8 cellular contexts compared by ENCODE assay signal in the genomic region with DNA sequence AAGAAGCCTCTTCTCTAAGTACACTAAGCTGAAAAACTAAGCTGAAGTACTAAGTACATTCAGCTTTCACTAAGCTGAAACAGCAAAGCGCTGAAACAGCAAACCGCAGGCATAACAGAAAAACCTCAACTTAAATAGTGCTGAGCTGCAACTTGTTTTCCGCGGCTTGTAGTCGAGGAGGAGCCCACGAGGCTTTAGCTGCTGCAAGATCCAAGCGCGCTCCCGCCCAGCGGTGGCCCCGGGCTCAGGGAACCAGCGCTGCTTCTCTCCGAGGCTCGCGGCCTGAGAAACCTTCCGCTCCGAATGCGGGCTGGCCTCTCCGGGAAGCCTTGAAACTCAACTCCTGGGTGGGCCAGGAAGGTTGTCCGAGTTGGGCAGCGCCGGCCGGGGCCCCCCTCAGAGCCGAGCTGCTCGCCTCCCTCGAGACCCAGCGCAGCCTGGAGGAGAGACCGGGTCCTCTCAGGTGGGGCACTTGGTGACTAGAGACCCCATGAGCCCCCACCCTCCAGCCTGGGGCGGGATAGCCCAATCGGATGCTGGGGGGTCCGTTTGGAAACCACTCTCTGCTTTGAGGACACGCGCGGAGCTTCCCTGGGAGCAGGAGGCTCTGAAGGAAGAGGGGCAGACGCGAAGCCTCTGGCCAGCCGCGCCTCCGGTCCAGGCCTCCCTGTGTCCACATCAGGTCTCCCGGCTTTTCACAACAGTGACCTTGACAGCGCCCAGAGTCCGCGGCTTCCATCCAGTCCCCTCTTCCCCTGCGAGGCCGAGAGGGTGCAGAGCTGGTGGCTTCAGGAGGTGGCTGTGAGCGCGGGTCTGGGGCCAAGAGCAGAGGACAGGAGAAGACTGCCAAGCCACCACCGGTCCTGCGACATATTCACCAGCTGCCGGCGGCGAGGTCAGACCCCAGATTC. TPM values are rescaled to one million over a fixed set of nuclear protein-coding genes. Genes with fewer than 3 reads are reported as not detected.
A peak's percentile ranks its signal among the peaks of the same experiment; 100 is the strongest.
DNase-seq lines count a peak whose midpoint lies in the region; ATAC-seq and TF ChIP-seq lines count a peak whose summit lies in the region.

No MANE protein-coding gene starts in this region.

- H3K9me3 Mint-ChIP-seq in activated T-cell treated with anti-CD3 and anti-CD28 coated beads, Interleukin-2, amount 50 U/mL, for 24 hours, result no peaks in the 10 kb centered on the region

- H3K4me3 Mint-ChIP-seq in activated T-cell treated with anti-CD3 and anti-CD28 coated beads, Interleukin-2, amount 50 U/mL, for 24 hours, result peak overlapping the region; percentile 44

- H3K9ac ChIP-seq in Karpas-422 (ENCODE audit: low read length), result no peak overlapping the region

- no peaks in the 10 kb centered on the region for H3K36me3 ChIP-seq in sigmoid colon
- H3K36me3 ChIP-seq in esophagus squamous epithelium, result no peaks in the 10 kb centered on the region
- H3K36me3 ChIP-seq in Karpas-422 (ENCODE audit: insufficient read depth, low read length), result no peaks in the 10 kb centered on the region

- intact Hi-C loops in sigmoid colon (cut with DNase I) (no loop called here), esophagus squamous epithelium (cut with DNase I) (no loop called here)

- H3K9me3 ChIP-seq in sigmoid colon (no peaks in the 10 kb centered on the region), esophagus squamous epithelium (no peaks in the 10 kb centered on the region), Karpas-422 (ENCODE audit: low read length) (no peaks in the 10 kb centered on the region)

- TF ChIP-seq CTCF in sigmoid colon (IDR thresholded peaks at IDR 0.05), result no peak
- no peak for TF ChIP-seq CTCF in esophagus squamous epithelium (IDR thresholded peaks at IDR 0.05)

- H2AFZ ChIP-seq in Karpas-422 (ENCODE audit: low read length), result no peak overlapping the region

- H3K79me2 ChIP-seq in Karpas-422 (ENCODE audit: low read length), result no peaks in the 10 kb centered on the region

- TF ChIP-seq EP300 in sigmoid colon (IDR thresholded peaks at IDR 0.05), result no peak

- no peaks in the 10 kb centered on the region for H4K20me1 ChIP-seq in Karpas-422 (ENCODE audit: insufficient read depth, low read depth, low read length)

- no peak overlapping the region for H3K27ac ChIP-seq in sigmoid colon
- H3K27ac ChIP-seq in esophagus squamous epithelium, result no peak overlapping the region
- H3K27ac ChIP-seq in Karpas-422 (ENCODE audit: low read length), result no peak overlapping the region

- ATAC-seq in GM21528 (IDR thresholded peaks at IDR 0.05; ENCODE audit: low FRiP score, unreplicated experiment), result no peak

- WGBS in sigmoid colon, 2 donors, result 9 to 13% methylated on average over 52 of the region's 52 CpGs
- 10% methylated on average over 4 to 5 of the region's 52 CpGs for WGBS in esophagus squamous epithelium, 2 donors

- H3K9me2 ChIP-seq in Karpas-422 (replicated peaks; ENCODE audit: insufficient read depth, low read length), result no peaks in the 10 kb centered on the region

- no peaks in the 10 kb centered on the region for H3K36me3 Mint-ChIP-seq in activated T-cell treated with anti-CD3 and anti-CD28 coated beads, Interleukin-2, amount 50 U/mL, for 24 hours (ENCODE audit: low read depth)

- peak; percentile 18 for DNase-seq in DMS79 treated with DMSO at 0.1 percent for 48 hours (lab: John Stamatoyannopoulos, UW)
- peak; percentile 80 for DNase-seq in M059J (ENCODE audit: low read depth)
- peak; percentile 65 for DNase-seq in activated T-cell treated with anti-CD3 and anti-CD28 coated beads, Interleukin-2, amount 50 U/mL, for 24 hours
- DNase-seq in foreskin melanocyte, result peak; percentile 62
- peak; percentile 74 for DNase-seq in sigmoid colon
- no peak for DNase-seq in esophagus squamous epithelium (lab: John Stamatoyannopoulos, UW)
- DNase-seq in Karpas-422, result no peak

- H3K4me1 Mint-ChIP-seq in activated T-cell treated with anti-CD3 and anti-CD28 coated beads, Interleukin-2, amount 50 U/mL, for 24 hours (ENCODE audit: low read depth), result peaks cover 41% of the 10 kb centered on the region

- peaks cover 95% of the 10 kb centered on the region for H3K27me3 Mint-ChIP-seq in activated T-cell treated with anti-CD3 and anti-CD28 coated beads, Interleukin-2, amount 50 U/mL, for 24 hours

- no peak overlapping the region for H3K27ac Mint-ChIP-seq in activated T-cell treated with anti-CD3 and anti-CD28 coated beads, Interleukin-2, amount 50 U/mL, for 24 hours

- H3K4me1 ChIP-seq in sigmoid colon, result peaks cover 0 to 21% (median 16%) of the 10 kb centered on the region in 4 donors
- H3K4me1 ChIP-seq in esophagus squamous epithelium, result peaks cover 14 to 34% (median 16%) of the 10 kb centered on the region in 3 donors
- H3K4me1 ChIP-seq in Karpas-422 (ENCODE audit: low read length), result no peaks in the 10 kb centered on the region

- H3K27me3 ChIP-seq in sigmoid colon, result peaks cover 15 to 95% (median 85%) of the 10 kb centered on the region in 3 donors
- peaks cover 8 to 96% (median 35%) of the 10 kb centered on the region in 4 donors for H3K27me3 ChIP-seq in esophagus squamous epithelium
- no peaks in the 10 kb centered on the region for H3K27me3 ChIP-seq in Karpas-422 (ENCODE audit: low read length)

- TF ChIP-seq POLR2A in sigmoid colon (IDR thresholded peaks at IDR 0.05), result no peak
- no peak for TF ChIP-seq POLR2A in esophagus squamous epithelium (IDR thresholded peaks at IDR 0.05)

- peak overlapping the region in 2 of 4 donors; percentile 8 to 15 for H3K4me3 ChIP-seq in sigmoid colon
- peak overlapping the region in 2 of 4 donors; percentile 26 to 51 for H3K4me3 ChIP-seq in esophagus squamous epithelium
- H3K4me3 ChIP-seq in Karpas-422 (ENCODE audit: low read length), result no peak overlapping the region

- no peak overlapping the region for H3K4me2 ChIP-seq in Karpas-422 (ENCODE audit: low read depth, low read length, poor library complexity, severe bottlenecking)

RNA-seq across cellular contexts. Expression of a gene that starts 38.1 kb away (rescaled TPM):
- total RNA-seq in M059J (2014; rRNA removed; shearing (Covaris generic)), result 643 and 778 TPM in 2 replicates
- 100 to 1,000 TPM; 323 to 462 (median 387) TPM for total RNA-seq in sigmoid colon
- polyA plus RNA-seq in sigmoid colon, result 100 to 1,000 TPM; 139 to 753 (median 181) TPM
- total RNA-seq in esophagus squamous epithelium, result 100 to 1,000 TPM; 263 to 597 (median 356) TPM
- 306 and 677 TPM in 2 replicates for total RNA-seq in Karpas-422 (2014; rRNA removed; shearing (Covaris generic); ENCODE audit: low replicate concordance)

Comparison
In these comparisons a context has a peak if more than half of its experiments do, and no peak if none do; other contexts are left out.
1. DNase-seq: peak in DMS79 treated with DMSO at 0.1 percent for 48 hours (single experiment), M059J (single experiment), activated T-cell treated with anti-CD3 and anti-CD28 coated beads, Interleukin-2, amount 50 U/mL, for 24 hours (single experiment), foreskin melanocyte (single experiment) and sigmoid colon (single experiment); none in esophagus squamous epithelium (single experiment) and Karpas-422 (single experiment).